Comparison of ENCODE assay signal across 20 cellular contexts in the genomic region with DNA sequence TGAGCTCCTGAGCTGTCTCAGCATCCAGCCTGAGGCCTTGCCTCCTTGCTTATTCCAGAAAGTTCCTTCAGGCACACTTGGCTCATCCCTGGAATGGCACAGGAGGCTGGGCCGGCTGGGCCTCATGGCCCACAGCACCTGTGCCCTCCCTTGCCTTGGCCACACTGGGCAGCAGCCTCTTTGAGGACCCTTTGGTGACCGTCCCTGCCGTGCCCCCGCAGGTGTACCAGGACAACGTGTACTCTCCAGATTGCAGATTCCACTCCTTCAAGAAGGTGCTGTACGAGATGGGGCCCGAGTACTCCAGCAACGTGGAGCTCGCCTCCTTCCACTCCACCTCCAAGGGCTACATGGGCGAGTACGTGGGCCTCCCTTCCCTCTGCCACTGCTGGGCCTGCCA. TPM values are rescaled to one million over a fixed set of nuclear protein-coding genes. Genes with fewer than 3 reads are reported as not detected.
DNase-seq lines count a peak whose midpoint lies in the region; TF ChIP-seq lines count a peak whose summit lies in the region.
"Had no signal": no experiment of that assay in that cellular context is flagged by ENCODE, and none has a peak within 500 bp of the region (broad histone marks: within the 10 kb centered on the region; RNA-seq: fewer than 3 reads in every experiment).

No MANE protein-coding gene starts in this region.

- DNase-seq in caudate nucleus (lab: John Stamatoyannopoulos, UW): no peak
- DNase-seq in nephron progenitor cell: no peak
- no peak for DNase-seq in tibial nerve (ENCODE audit: low spot score in 2 of 2)
- no peak for DNase-seq in NCI-H1694 (lab: John Stamatoyannopoulos, UW)
- no peak for DNase-seq in NCI-H1930 (lab: John Stamatoyannopoulos, UW)
- no peak for DNase-seq in HT-29 (ENCODE audit: low spot score)
- DNase-seq: activated CD4-positive, alpha-beta T cell treated with anti-CD3 and anti-CD28 coated beads, Interleukin-2, amount 10 ng/mL, durations not matched to agents 24 days and 14 days; activated CD8-positive, alpha-beta memory T cell treated with anti-CD3 and anti-CD28 coated beads, Interleukin-2, amount 50 U/mL, for 4 hours; activated naive CD8-positive, alpha-beta T cell treated with anti-CD3 and anti-CD28 coated beads, Interleukin-2, amount 50 U/mL, for 24 hours; COR-L47; EL; lower lobe of right lung; NCI-H2107; NCI-H524; occipital lobe had no signal

- no peak for TF ChIP-seq POLR2A in tibial nerve (IDR thresholded peaks at IDR 0.05)

- H3K9me3 Mint-ChIP-seq in IgD-negative memory B cell (peaks cover 0 to 4% (median 0%) of the 10 kb centered on the region in 3 donors), nephron progenitor cell (no peaks in the 10 kb centered on the region)
- H3K9me3 Mint-ChIP-seq: activated CD4-positive, alpha-beta T cell treated with anti-CD3 and anti-CD28 coated beads, Interleukin-2, amount 10 ng/mL, durations not matched to agents 24 days and 14 days; activated naive CD8-positive, alpha-beta T cell treated with anti-CD3 and anti-CD28 coated beads, Interleukin-2, amount 50 U/mL, for 24 hours; dendritic cell treated with granulocyte-macrophage colony-stimulating factor and Interleukin-4, amounts not matched to agents 40 ng/mL and 50 ng/mL, for 4 days had no signal

- H3K4me1 ChIP-seq in tibial nerve: peaks cover 0 to 5% (median 0%) of the 10 kb centered on the region in 4 donors
- H3K4me1 ChIP-seq: lower lobe of right lung had no signal

- no peaks in the 10 kb centered on the region for H3K27me3 ChIP-seq in tibial nerve
- H3K27me3 ChIP-seq: hepatocyte had no signal

- H3K36me3 Mint-ChIP-seq in IgD-negative memory B cell (peaks cover 4% of the 10 kb centered on the region), nephron progenitor cell (ENCODE audit: low read depth) (peaks cover 68% of the 10 kb centered on the region)

- H3K27ac Mint-ChIP-seq in IgD-negative memory B cell (peak overlapping the region; percentile 46 to 92 (median 50)), nephron progenitor cell (peak overlapping the region; percentile 28)
- H3K27ac Mint-ChIP-seq: activated CD4-positive, alpha-beta T cell treated with anti-CD3 and anti-CD28 coated beads, Interleukin-2, amount 10 ng/mL, durations not matched to agents 24 days and 14 days; activated naive CD8-positive, alpha-beta T cell treated with anti-CD3 and anti-CD28 coated beads, Interleukin-2, amount 50 U/mL, for 24 hours had no signal

- H3K27ac ChIP-seq in caudate nucleus (ENCODE audit: low read depth, low read length): peak overlapping the region; percentile 74
- peak overlapping the region; percentile 1 to 70 (median 56) for H3K27ac ChIP-seq in tibial nerve
- H3K27ac ChIP-seq: epithelial cell of prostate, hepatocyte, lower lobe of right lung, thoracic aorta had no signal

- TF ChIP-seq CTCF in nephron progenitor cell (IDR thresholded peaks at IDR 0.05) (no peak), tibial nerve (IDR thresholded peaks at IDR 0.05) (no peak)

- H3K4me3 ChIP-seq in tibial nerve: no peak overlapping the region
- H3K4me3 ChIP-seq: hepatocyte, lower lobe of right lung, thoracic aorta had no signal

- no peaks in the 10 kb centered on the region for H3K9me3 ChIP-seq in tibial nerve
- H3K9me3 ChIP-seq: lower lobe of right lung, thoracic aorta had no signal

- WGBS in tibial nerve, 2 donors: 76 to 87% methylated on average over 11 of the region's 11 CpGs

- H3K36me3 ChIP-seq in tibial nerve: peaks cover 0 to 76% (median 5%) of the 10 kb centered on the region in 3 donors

- no peak for TF ChIP-seq EP300 in tibial nerve (IDR thresholded peaks at IDR 0.05)

- peak overlapping the region in 3 of 4 donors; percentile 54 to 93 (median 86) for H3K4me3 Mint-ChIP-seq in IgD-negative memory B cell
- H3K4me3 Mint-ChIP-seq in nephron progenitor cell: no peak overlapping the region
- H3K4me3 Mint-ChIP-seq: activated CD4-positive, alpha-beta T cell treated with anti-CD3 and anti-CD28 coated beads, Interleukin-2, amount 10 ng/mL, durations not matched to agents 24 days and 14 days; activated naive CD8-positive, alpha-beta T cell treated with anti-CD3 and anti-CD28 coated beads, Interleukin-2, amount 50 U/mL, for 24 hours; dendritic cell treated with granulocyte-macrophage colony-stimulating factor and Interleukin-4, amounts not matched to agents 40 ng/mL and 50 ng/mL, for 4 days had no signal

- no peaks in the 10 kb centered on the region for H3K27me3 Mint-ChIP-seq in IgD-negative memory B cell
- peaks cover 6% of the 10 kb centered on the region for H3K27me3 Mint-ChIP-seq in nephron progenitor cell (ENCODE audit: low read depth, poor library complexity)
- H3K27me3 Mint-ChIP-seq: activated CD4-positive, alpha-beta T cell treated with anti-CD3 and anti-CD28 coated beads, Interleukin-2, amount 10 ng/mL, durations not matched to agents 24 days and 14 days; activated naive CD8-positive, alpha-beta T cell treated with anti-CD3 and anti-CD28 coated beads, Interleukin-2, amount 50 U/mL, for 24 hours; dendritic cell treated with granulocyte-macrophage colony-stimulating factor and Interleukin-4, amounts not matched to agents 40 ng/mL and 50 ng/mL, for 4 days had no signal

- H3K4me1 Mint-ChIP-seq in IgD-negative memory B cell: peaks cover 28 to 54% (median 46%) of the 10 kb centered on the region in 3 donors
- H3K4me1 Mint-ChIP-seq in nephron progenitor cell: peaks cover 51% of the 10 kb centered on the region

RNA-seq across cellular contexts. Expression of gene GPT2, which starts 34.2 kb away (rescaled TPM):
- 5.0 TPM for polyA plus RNA-seq in IgD-negative memory B cell
- total RNA-seq in tibial nerve: 100 to 1,000 TPM in 1 of 4 donors, 10 to 100 TPM in 3; 42.5 to 126 (median 61.3) TPM
- total RNA-seq in HT-29 (2014; rRNA removed; shearing (Covaris generic)): 77.0 and 89.0 TPM in 2 replicates

RNA-seq across cellular contexts. Expression of gene DNAJA2, which starts 55.1 kb away (rescaled TPM):
- 76.2 TPM for polyA plus RNA-seq in IgD-negative memory B cell
- total RNA-seq in tibial nerve: 10 to 100 TPM; 27.2 to 48.5 (median 31.7) TPM
- total RNA-seq in HT-29 (2014; rRNA removed; shearing (Covaris generic)): 35.4 and 36.5 TPM in 2 replicates
